In genomic region chr15:51878446-51879386, GRCh38 we compare ENCODE assay signal across 10 cellular contexts. TPM values are rescaled to one million over a fixed set of nuclear protein-coding genes. Genes with fewer than 3 reads are reported as not detected.
DNase-seq lines count a peak whose midpoint lies in the region; ATAC-seq, FAIRE-seq and TF ChIP-seq lines count a peak whose summit lies in the region.
"Had no signal": no experiment of that assay in that cellular context is flagged by ENCODE, and none has a peak within 500 bp of the region (broad histone marks: within the 10 kb centered on the region; RNA-seq: fewer than 3 reads in every experiment).

No MANE protein-coding gene starts in this region.

- no peak for DNase-seq in activated naive CD8-positive, alpha-beta T cell treated with anti-CD3 and anti-CD28 coated beads, Interleukin-2, amount 50 U/mL, for 24 hours
- DNase-seq in mesothelial cell of epicardium (ENCODE audit: low spot score in 2 of 2, unreplicated experiment in 2 of 2) (no peak), aorta (no peak), AG08396 (ENCODE audit: low spot score) (no peak), GM19240 (ENCODE audit: insufficient read length, low spot score) (no peak)
- DNase-seq: C1 segment of cervical spinal cord had no signal

- no peak overlapping the region for H3K4me3 Mint-ChIP-seq in activated naive CD8-positive, alpha-beta T cell
- no peak overlapping the region for H3K4me3 Mint-ChIP-seq in activated naive CD8-positive, alpha-beta T cell treated with anti-CD3 and anti-CD28 coated beads, Interleukin-2, amount 50 U/mL, for 24 hours
- no peak overlapping the region for H3K4me3 Mint-ChIP-seq in mesothelial cell of epicardium
- H3K4me3 Mint-ChIP-seq: dendritic cell treated with granulocyte-macrophage colony-stimulating factor and Interleukin-4, amounts not matched to agents 40 ng/mL and 50 ng/mL, for 4 days had no signal

- no peaks in the 10 kb centered on the region for H3K9me3 ChIP-seq in aorta (ENCODE audit: control insufficient read depth, low read length)

- peak; percentile 86 for FAIRE-seq in endometrium (lab: Jason Lieb, UNC)

- peaks cover 14% of the 10 kb centered on the region for H3K36me3 Mint-ChIP-seq in activated naive CD8-positive, alpha-beta T cell
- peaks cover 25% of the 10 kb centered on the region for H3K36me3 Mint-ChIP-seq in activated naive CD8-positive, alpha-beta T cell treated with anti-CD3 and anti-CD28 coated beads, Interleukin-2, amount 50 U/mL, for 24 hours (ENCODE audit: low read depth)
- peaks cover 8% of the 10 kb centered on the region for H3K36me3 Mint-ChIP-seq in mesothelial cell of epicardium

- H3K27ac Mint-ChIP-seq in activated naive CD8-positive, alpha-beta T cell = peak overlapping the region; percentile 58
- no peak overlapping the region for H3K27ac Mint-ChIP-seq in activated naive CD8-positive, alpha-beta T cell treated with anti-CD3 and anti-CD28 coated beads, Interleukin-2, amount 50 U/mL, for 24 hours
- peak overlapping the region; percentile 89 for H3K27ac Mint-ChIP-seq in mesothelial cell of epicardium
- H3K27ac Mint-ChIP-seq: dendritic cell treated with granulocyte-macrophage colony-stimulating factor and Interleukin-4, amounts not matched to agents 40 ng/mL and 50 ng/mL, for 4 days had no signal

- no peak for ATAC-seq in activated naive CD8-positive, alpha-beta T cell treated with anti-CD3 and anti-CD28 coated beads, Interleukin-2, amount 50 U/mL, for 24 hours
- ATAC-seq in aorta (ENCODE audit: low FRiP score) = peak; percentile 65
- ATAC-seq in HG02623 (IDR thresholded peaks at IDR 0.05; ENCODE audit: unreplicated experiment) = no peak

- H3K27me3 Mint-ChIP-seq in activated naive CD8-positive, alpha-beta T cell = no peaks in the 10 kb centered on the region
- no peaks in the 10 kb centered on the region for H3K27me3 Mint-ChIP-seq in activated naive CD8-positive, alpha-beta T cell treated with anti-CD3 and anti-CD28 coated beads, Interleukin-2, amount 50 U/mL, for 24 hours
- H3K27me3 Mint-ChIP-seq in mesothelial cell of epicardium (ENCODE audit: low read depth) = no peaks in the 10 kb centered on the region
- H3K27me3 Mint-ChIP-seq: dendritic cell treated with granulocyte-macrophage colony-stimulating factor and Interleukin-4, amounts not matched to agents 40 ng/mL and 50 ng/mL, for 4 days had no signal

- H3K27me3 ChIP-seq in aorta (ENCODE audit: control insufficient read depth in 1 of 2, insufficient read depth in 2 of 2, low read length in 1 of 2) = no peaks in the 10 kb centered on the region

- H3K4me1 Mint-ChIP-seq in activated naive CD8-positive, alpha-beta T cell (ENCODE audit: low read depth) = peaks cover 26% of the 10 kb centered on the region
- peaks cover 21% of the 10 kb centered on the region for H3K4me1 Mint-ChIP-seq in activated naive CD8-positive, alpha-beta T cell treated with anti-CD3 and anti-CD28 coated beads, Interleukin-2, amount 50 U/mL, for 24 hours
- H3K4me1 Mint-ChIP-seq in mesothelial cell of epicardium = peaks cover 27% of the 10 kb centered on the region

- no peak for TF ChIP-seq CTCF in mesothelial cell of epicardium (IDR thresholded peaks at IDR 0.05; ENCODE audit: unreplicated experiment)

- H3K4me1 ChIP-seq in aorta (ENCODE audit: control insufficient read depth in 1 of 2, insufficient read depth in 2 of 2, low read length in 2 of 2) = peaks cover 3 to 16% of the 10 kb centered on the region in 2 donors

- WGBS in aorta, 2 donors = 22 to 33% methylated on average over 1 of the region's 1 CpG

- H3K27ac ChIP-seq in aorta (ENCODE audit: low read depth in 1 of 2, low read length in 2 of 2) = no peak overlapping the region

- no peaks in the 10 kb centered on the region for H3K9me3 Mint-ChIP-seq in activated naive CD8-positive, alpha-beta T cell (ENCODE audit: low read depth)
- H3K9me3 Mint-ChIP-seq in activated naive CD8-positive, alpha-beta T cell treated with anti-CD3 and anti-CD28 coated beads, Interleukin-2, amount 50 U/mL, for 24 hours = no peaks in the 10 kb centered on the region
- H3K9me3 Mint-ChIP-seq in mesothelial cell of epicardium = no peaks in the 10 kb centered on the region
- H3K9me3 Mint-ChIP-seq: dendritic cell treated with granulocyte-macrophage colony-stimulating factor and Interleukin-4, amounts not matched to agents 40 ng/mL and 50 ng/mL, for 4 days had no signal

- H3K4me3 ChIP-seq in aorta (ENCODE audit: low read length in 2 of 2) = no peak overlapping the region

- intact Hi-C loops in aorta (cut with DNase I) = no loop called here

- no peaks in the 10 kb centered on the region for H3K36me3 ChIP-seq in aorta (ENCODE audit: control insufficient read depth in 1 of 2, insufficient read depth in 2 of 2, low read length in 1 of 2)

RNA-seq across cellular contexts. Expression of gene TMOD3, which starts 49.3 kb away (rescaled TPM):
- total RNA-seq in mesothelial cell of epicardium (25.7 to 28.3 TPM (median 27.2 TPM) in 3 replicates), aorta (10 to 100 TPM; 47.8 to 57.3 TPM)
- 10 to 100 TPM; 11.0 to 11.6 TPM for polyA plus RNA-seq in aorta
